ENCODE assay signal across 20 cellular contexts in the genomic region with DNA sequence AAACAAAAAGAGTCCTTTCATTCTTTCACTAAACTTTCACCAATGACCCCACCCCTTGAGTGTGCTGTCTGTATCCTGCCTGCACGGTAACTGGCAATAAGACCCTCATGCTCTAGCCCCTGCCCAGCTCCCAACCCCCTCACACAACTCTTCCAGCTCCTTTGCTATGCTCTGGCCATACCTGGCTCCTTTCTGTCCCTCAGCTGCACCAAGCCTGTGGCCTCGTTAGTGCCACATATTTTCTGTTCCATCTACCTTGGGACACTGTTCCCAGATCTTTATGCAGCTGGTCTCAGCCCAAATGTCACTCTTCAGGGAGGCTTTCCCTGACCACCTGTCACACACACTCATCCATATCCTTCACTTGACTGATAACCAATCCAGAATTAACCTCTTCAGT. TPM values are rescaled to one million over a fixed set of nuclear protein-coding genes. Genes with fewer than 3 reads are reported as not detected.
DNase-seq lines count a peak whose midpoint lies in the region; ATAC-seq and TF ChIP-seq lines count a peak whose summit lies in the region.
"Had no signal": no experiment of that assay in that cellular context is flagged by ENCODE, and none has a peak within 500 bp of the region (broad histone marks: within the 10 kb centered on the region; RNA-seq: fewer than 3 reads in every experiment).

No MANE protein-coding gene starts in this region.

- peaks cover 5% of the 10 kb centered on the region for H3K27me3 Mint-ChIP-seq in activated CD8-positive, alpha-beta T cell treated with anti-CD3 and anti-CD28 coated beads, Interleukin-2, amount 10 ng/mL, durations not matched to agents 7 days and 5 days (ENCODE audit: low read depth)
- no peaks in the 10 kb centered on the region for H3K27me3 Mint-ChIP-seq in activated CD8-positive, alpha-beta T cell treated with anti-CD3 and anti-CD28 coated beads for 36 hours
- H3K27me3 Mint-ChIP-seq in activated T-helper 17 cell treated with anti-CD3 and anti-CD28 coated beads, Interleukin-2, amount 50 U/mL, for 72 hours, result peaks cover 8% of the 10 kb centered on the region
- H3K27me3 Mint-ChIP-seq in osteocyte (ENCODE audit: unreplicated experiment), result peaks cover 5% of the 10 kb centered on the region

- H3K9me2 ChIP-seq in PC-9 (ENCODE audit: insufficient read depth), result no peaks in the 10 kb centered on the region

- H3K79me2 ChIP-seq in PC-9 (ENCODE audit: low read depth), result no peaks in the 10 kb centered on the region

- in situ Hi-C loops in brain microvascular endothelial cell (cut with HindIII; ENCODE audit: low pct_ligation_motif_present, low sequenced_read_pairs), result no loop called here

- no peaks in the 10 kb centered on the region for H3K36me3 ChIP-seq in BLaER1
- H3K36me3 ChIP-seq in PC-9 (ENCODE audit: low read depth), result no peaks in the 10 kb centered on the region
- no peaks in the 10 kb centered on the region for H3K36me3 ChIP-seq in brain microvascular endothelial cell (replicated peaks)

- no peaks in the 10 kb centered on the region for H3K27me3 ChIP-seq in BLaER1
- H3K27me3 ChIP-seq in PC-9 (ENCODE audit: insufficient read depth, low read depth), result peaks cover 83% of the 10 kb centered on the region
- H3K27me3 ChIP-seq in brain microvascular endothelial cell (replicated peaks), result no peaks in the 10 kb centered on the region

- H3F3A ChIP-seq in PC-9 (ENCODE audit: insufficient read depth, low read depth), result no peaks in the 10 kb centered on the region

- POLR2A ChIA-PET in activated CD8-positive, alpha-beta T cell treated with anti-CD3 and anti-CD28 coated beads, Interleukin-2, amount 10 ng/mL, durations not matched to agents 7 days and 5 days (lab: Charles Lee), result no interaction called here
- POLR2A ChIA-PET in activated CD8-positive, alpha-beta T cell treated with anti-CD3 and anti-CD28 coated beads for 36 hours (lab: Charles Lee), result no interaction called here
- POLR2A ChIA-PET in PC-9 (lab: Charles Lee; ENCODE audit: unreplicated experiment), result no interaction called here

- H3K4me3 Mint-ChIP-seq in activated CD8-positive, alpha-beta T cell treated with anti-CD3 and anti-CD28 coated beads, Interleukin-2, amount 10 ng/mL, durations not matched to agents 7 days and 5 days, result no peak overlapping the region
- H3K4me3 Mint-ChIP-seq in activated CD8-positive, alpha-beta T cell treated with anti-CD3 and anti-CD28 coated beads for 36 hours, result no peak overlapping the region
- no peak overlapping the region for H3K4me3 Mint-ChIP-seq in activated T-helper 17 cell treated with anti-CD3 and anti-CD28 coated beads, Interleukin-2, amount 50 U/mL, for 72 hours
- no peak overlapping the region for H3K4me3 Mint-ChIP-seq in osteocyte (ENCODE audit: unreplicated experiment)
- H3K4me3 Mint-ChIP-seq: CD14-positive monocyte had no signal

- H3K27ac ChIP-seq in BLaER1, result peak overlapping the region; percentile 76
- H3K27ac ChIP-seq in PC-9, result no peak overlapping the region
- no peak overlapping the region for H3K27ac ChIP-seq in brain microvascular endothelial cell
- H3K27ac ChIP-seq: KMS-11 had no signal

- H3K9ac ChIP-seq in BLaER1, result no peak overlapping the region
- H3K9ac ChIP-seq: KMS-11 had no signal

- no peak overlapping the region for H3K4me3 ChIP-seq in BLaER1
- no peak overlapping the region for H3K4me3 ChIP-seq in PC-9
- no peak overlapping the region for H3K4me3 ChIP-seq in brain microvascular endothelial cell (ENCODE audit: low read depth, low read length)

- TF ChIP-seq CTCF in activated CD8-positive, alpha-beta T cell treated with anti-CD3 and anti-CD28 coated beads for 36 hours (IDR thresholded peaks at IDR 0.05), result no peak
- TF ChIP-seq CTCF in osteocyte (IDR thresholded peaks at IDR 0.05) (no peak), PC-9 (conservative IDR thresholded peaks at IDR 0.05) (no peak), brain microvascular endothelial cell (IDR thresholded peaks at IDR 0.05; ENCODE audit: low read depth, low read length, missing control alignments) (no peak)

- no peaks in the 10 kb centered on the region for H3K36me3 Mint-ChIP-seq in activated CD8-positive, alpha-beta T cell treated with anti-CD3 and anti-CD28 coated beads, Interleukin-2, amount 10 ng/mL, durations not matched to agents 7 days and 5 days (ENCODE audit: low read depth)
- H3K36me3 Mint-ChIP-seq in activated CD8-positive, alpha-beta T cell treated with anti-CD3 and anti-CD28 coated beads for 36 hours (ENCODE audit: low read depth), result no peaks in the 10 kb centered on the region
- H3K36me3 Mint-ChIP-seq in activated T-helper 17 cell treated with anti-CD3 and anti-CD28 coated beads, Interleukin-2, amount 50 U/mL, for 72 hours (ENCODE audit: low read depth), result no peaks in the 10 kb centered on the region
- no peaks in the 10 kb centered on the region for H3K36me3 Mint-ChIP-seq in osteocyte (ENCODE audit: unreplicated experiment)
- H3K36me3 Mint-ChIP-seq: CD14-positive monocyte had no signal

- peaks cover 63% of the 10 kb centered on the region for H3K4me1 ChIP-seq in BLaER1
- H3K4me1 ChIP-seq in PC-9 (replicated peaks; ENCODE audit: insufficient read depth), result no peaks in the 10 kb centered on the region

- intact Hi-C loops in activated CD8-positive, alpha-beta T cell treated with anti-CD3 and anti-CD28 coated beads for 36 hours (cut with micrococcal nuclease), result loop anchor here (5.0 kb wide), 1 partner anchor 1277 kb away; no protein-coding TSS in a partner anchor
- intact Hi-C loops in PC-9 (cut with micrococcal nuclease; ENCODE audit: unreplicated experiment), result no loop called here

- H3K4me2 ChIP-seq in BLaER1 (peak overlapping the region; percentile 84), PC-9 (no peak overlapping the region)
- H3K4me2 ChIP-seq: KMS-11 had no signal

- no peaks in the 10 kb centered on the region for H3K9me3 ChIP-seq in BLaER1
- H3K9me3 ChIP-seq in PC-9 (ENCODE audit: insufficient read depth, low read depth), result no peaks in the 10 kb centered on the region

- no peaks in the 10 kb centered on the region for H4K20me1 ChIP-seq in BLaER1
- H4K20me1 ChIP-seq in PC-9 (ENCODE audit: insufficient read depth), result no peaks in the 10 kb centered on the region

- H3K27ac Mint-ChIP-seq in activated CD8-positive, alpha-beta T cell treated with anti-CD3 and anti-CD28 coated beads, Interleukin-2, amount 10 ng/mL, durations not matched to agents 7 days and 5 days, result peak overlapping the region; percentile 27
- no peak overlapping the region for H3K27ac Mint-ChIP-seq in activated CD8-positive, alpha-beta T cell treated with anti-CD3 and anti-CD28 coated beads for 36 hours
- peak overlapping the region; percentile 4 for H3K27ac Mint-ChIP-seq in activated T-helper 17 cell treated with anti-CD3 and anti-CD28 coated beads, Interleukin-2, amount 50 U/mL, for 72 hours
- no peak overlapping the region for H3K27ac Mint-ChIP-seq in osteocyte (ENCODE audit: unreplicated experiment)

- CTCF ChIA-PET in activated CD8-positive, alpha-beta T cell treated with anti-CD3 and anti-CD28 coated beads, Interleukin-2, amount 10 ng/mL, durations not matched to agents 7 days and 5 days (lab: Charles Lee), result no interaction called here
- CTCF ChIA-PET in activated CD8-positive, alpha-beta T cell treated with anti-CD3 and anti-CD28 coated beads for 36 hours (lab: Charles Lee), result no interaction called here
- CTCF ChIA-PET in PC-9 (lab: Charles Lee), result no interaction called here

- no peak for DNase-seq in activated CD8-positive, alpha-beta T cell treated with anti-CD3 and anti-CD28 coated beads, Interleukin-2, amount 10 ng/mL, durations not matched to agents 7 days and 5 days
- no peak for DNase-seq in activated CD8-positive, alpha-beta T cell treated with anti-CD3 and anti-CD28 coated beads for 36 hours
- DNase-seq in osteocyte (ENCODE audit: extremely low spot score, unreplicated experiment), result peak; percentile 56
- no peak for DNase-seq in epidermal melanocyte (ENCODE audit: insufficient read length, low spot score)
- no peak for DNase-seq in PC-9
- no peak for DNase-seq in brain microvascular endothelial cell
- DNase-seq: 8988T, DMS79, NCI-H1092 treated with DMSO at 0.1 percent for 48 hours, NCI-H1436 treated with DMSO at 0.1 percent for 48 hours, NCI-H1930, NCI-H510A treated with DMSO at 0.1 percent for 48 hours, NCI-H748 treated with DMSO at 0.1 percent for 48 hours had no signal

- no peak for ATAC-seq in activated CD8-positive, alpha-beta T cell treated with anti-CD3 and anti-CD28 coated beads, Interleukin-2, amount 10 ng/mL, durations not matched to agents 7 days and 5 days
- ATAC-seq in activated CD8-positive, alpha-beta T cell treated with anti-CD3 and anti-CD28 coated beads for 36 hours, result no peak
- ATAC-seq in activated T-helper 17 cell treated with anti-CD3 and anti-CD28 coated beads, Interleukin-2, amount 50 U/mL, for 72 hours (replicated peaks), result no peak
- ATAC-seq: HCT116 had no signal

- no TSS peak for BruUV-seq in PC-9 (replicated peaks; lab: Mats Ljungman, UMichigan)

- H3K9me3 Mint-ChIP-seq in activated CD8-positive, alpha-beta T cell treated with anti-CD3 and anti-CD28 coated beads, Interleukin-2, amount 10 ng/mL, durations not matched to agents 7 days and 5 days (ENCODE audit: insufficient read depth), result no peaks in the 10 kb centered on the region
- H3K9me3 Mint-ChIP-seq in activated CD8-positive, alpha-beta T cell treated with anti-CD3 and anti-CD28 coated beads for 36 hours, result peaks cover 5% of the 10 kb centered on the region
- H3K9me3 Mint-ChIP-seq in activated T-helper 17 cell treated with anti-CD3 and anti-CD28 coated beads, Interleukin-2, amount 50 U/mL, for 72 hours, result peaks cover 5% of the 10 kb centered on the region
- no peaks in the 10 kb centered on the region for H3K9me3 Mint-ChIP-seq in osteocyte (ENCODE audit: unreplicated experiment)

- H3K4me1 Mint-ChIP-seq in activated CD8-positive, alpha-beta T cell treated with anti-CD3 and anti-CD28 coated beads, Interleukin-2, amount 10 ng/mL, durations not matched to agents 7 days and 5 days (ENCODE audit: low read depth), result peaks cover 4% of the 10 kb centered on the region
- H3K4me1 Mint-ChIP-seq in activated CD8-positive, alpha-beta T cell treated with anti-CD3 and anti-CD28 coated beads for 36 hours (ENCODE audit: low read depth), result peaks cover under 1% of the 10 kb centered on the region
- H3K4me1 Mint-ChIP-seq in activated T-helper 17 cell treated with anti-CD3 and anti-CD28 coated beads, Interleukin-2, amount 50 U/mL, for 72 hours, result no peaks in the 10 kb centered on the region
- H3K4me1 Mint-ChIP-seq in osteocyte (ENCODE audit: unreplicated experiment), result peaks cover 2% of the 10 kb centered on the region

- H2AFZ ChIP-seq in PC-9, result no peak overlapping the region

RNA-seq across cellular contexts. Expression of a gene that starts 47.3 kb away (rescaled TPM):
- not detected for total RNA-seq in activated CD8-positive, alpha-beta T cell treated with anti-CD3 and anti-CD28 coated beads, Interleukin-2, amount 10 ng/mL, durations not matched to agents 7 days and 5 days
- total RNA-seq in activated CD8-positive, alpha-beta T cell treated with anti-CD3 and anti-CD28 coated beads for 36 hours, result not detected
- not detected for total RNA-seq in activated T-helper 17 cell treated with anti-CD3 and anti-CD28 coated beads, Interleukin-2, amount 50 U/mL, for 72 hours
- total RNA-seq in osteocyte, result not detected in 2 replicates
- total RNA-seq in PC-9 (2021), result not detected in 2 replicates
- total RNA-seq: H1, HT1080 had no signal

Comparison
In these comparisons a context has a peak if more than half of its experiments do, and no peak if none do; other contexts are left out.
1. H3K27ac Mint-ChIP-seq: peak in activated CD8-positive, alpha-beta T cell treated with anti-CD3 and anti-CD28 coated beads, Interleukin-2, amount 10 ng/mL, durations not matched to agents 7 days and 5 days (single experiment) and activated T-helper 17 cell treated with anti-CD3 and anti-CD28 coated beads, Interleukin-2, amount 50 U/mL, for 72 hours (single experiment); none in activated CD8-positive, alpha-beta T cell treated with anti-CD3 and anti-CD28 coated beads for 36 hours (single experiment) and osteocyte (single experiment).